Comparison of ENCODE assay signal across 8 cellular contexts in the genomic region with DNA sequence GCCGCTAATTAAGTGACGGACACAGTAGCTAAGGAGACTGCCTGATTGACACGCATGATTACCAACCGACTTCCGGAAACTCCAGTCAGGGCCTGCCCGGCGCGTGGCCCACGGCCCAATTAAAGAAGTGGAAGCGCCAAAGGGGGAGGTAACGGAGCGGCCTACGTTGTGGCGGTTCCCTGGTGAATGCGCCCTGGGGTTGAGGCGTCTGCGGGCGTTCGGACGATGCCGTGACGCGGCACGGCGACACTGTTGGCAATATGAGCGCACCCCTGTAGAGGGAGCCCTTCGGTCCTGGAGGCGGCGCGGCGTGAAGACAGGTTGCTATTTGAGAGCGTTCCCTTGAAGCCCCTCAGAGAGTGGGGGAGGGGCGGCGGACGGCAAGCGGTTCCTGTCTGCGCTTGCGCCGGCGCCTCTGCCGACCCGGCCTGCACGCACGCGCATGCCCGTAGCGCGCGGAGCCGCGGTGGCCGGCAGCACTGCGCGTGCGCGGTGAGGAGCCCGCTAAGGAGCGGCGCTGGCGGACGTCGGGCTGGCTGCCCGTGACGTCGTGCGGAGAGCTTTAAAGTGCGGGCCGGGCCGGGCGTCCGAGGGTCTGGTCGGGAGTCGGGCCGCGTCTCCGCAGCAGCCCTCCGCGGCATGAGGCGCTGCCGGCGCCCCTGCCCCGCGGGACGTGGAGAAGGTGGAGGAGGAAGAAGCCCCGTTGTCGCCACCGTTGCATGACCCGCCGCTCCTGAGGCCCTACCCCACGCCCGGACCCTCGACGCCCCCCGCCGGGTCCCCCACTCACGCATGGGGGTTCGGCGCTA. TPM values are rescaled to one million over a fixed set of nuclear protein-coding genes. Genes with fewer than 3 reads are reported as not detected.
A peak's percentile ranks its signal among the peaks of the same experiment; 100 is the strongest.
DNase-seq lines count a peak whose midpoint lies in the region; ATAC-seq, FAIRE-seq and TF ChIP-seq lines count a peak whose summit lies in the region.

A gene (plus strand): TSS at position 495 of the 809 bp plus-strand sequence. CDS start 416 bp downstream, outside the sequence.

- DNase-seq in DMS 273 treated with DMSO at 0.1 percent for 48 hours (lab: John Stamatoyannopoulos, UW) (peak; percentile 96), HuH-7 (ENCODE audit: low spot score) (peak; percentile 99)
- DNase-seq in activated CD8-positive, alpha-beta memory T cell treated with anti-CD3 and anti-CD28 coated beads, Interleukin-2, amount 50 U/mL, for 4 hours, result peak; percentile 98
- DNase-seq in stimulated activated CD8-positive, alpha-beta memory T cell treated with anti-CD3 and anti-CD28 coated beads, Interleukin-15, amount 100 ng/mL, for 4 hours (ENCODE audit: low read depth in 2 of 2), result peak; percentile 95 to 96

- ATAC-seq in GM21515 (IDR thresholded peaks at IDR 0.05; ENCODE audit: unreplicated experiment), result peak; percentile 67

- peak within 1 kb of the TSS; percentile 90 for H3K4me2 ChIP-seq in OCI-LY1 (ENCODE audit: low read length)

- peak; percentile 94 for FAIRE-seq in endometrium (lab: Jason Lieb, UNC)

- 0 out of 2 replicates have a peak within 1 kb of the TSS, but pooled peaks have one; percentile 16 for H2AFZ ChIP-seq in OCI-LY1 (ENCODE audit: low read length)

- H3K4me1 ChIP-seq in OCI-LY1 (ENCODE audit: insufficient read depth, low read length, severe bottlenecking), result peaks cover 48% of the 10 kb centered on the region
- peaks cover 21% of the 10 kb centered on the region for H3K4me1 ChIP-seq in mesodermal cell (ENCODE audit: control insufficient read depth, insufficient read depth, low read length, poor library complexity, severe bottlenecking)

- no peaks in the 10 kb centered on the region for H3K27me3 ChIP-seq in OCI-LY1 (ENCODE audit: insufficient read depth, low read length)

- peak within 1 kb of the TSS; percentile 86 for H3K9ac ChIP-seq in OCI-LY1 (ENCODE audit: low read length)

- no peaks in the 10 kb centered on the region for H3K9me2 ChIP-seq in OCI-LY1 (ENCODE audit: low read depth, low read length)

- H3K27ac ChIP-seq in OCI-LY1 (ENCODE audit: low read depth, low read length, poor library complexity, severe bottlenecking), result peak within 1 kb of the TSS; percentile 90
- peak within 1 kb of the TSS; percentile 99 for H3K27ac ChIP-seq in mesodermal cell (ENCODE audit: low read depth, low read length, severe bottlenecking)

- 0% methylated on average over 55 to 59 of the region's 98 CpGs for whole genome bisulfite sequencing in mesodermal cell (ENCODE audit: insufficient coverage in 2 of 2), 2 experiments

- H3K36me3 ChIP-seq in OCI-LY1 (ENCODE audit: insufficient read depth, low read length), result peaks cover 27% of the 10 kb centered on the region; the same call in 1 of the 2 replicates
- peaks cover 31% of the 10 kb centered on the region for H3K36me3 ChIP-seq in mesodermal cell (ENCODE audit: control insufficient read depth, insufficient read depth, low read length)

- H3K79me2 ChIP-seq in OCI-LY1 (ENCODE audit: insufficient read depth, low read length), result peaks cover 40% of the 10 kb centered on the region

- no peaks in the 10 kb centered on the region for H4K20me1 ChIP-seq in OCI-LY1 (ENCODE audit: insufficient read depth, low read length)

- H3K4me3 ChIP-seq in OCI-LY1 (ENCODE audit: low read depth, low read length, poor library complexity, severe bottlenecking), result peak within 1 kb of the TSS; percentile 69
- H3K4me3 ChIP-seq in mesodermal cell (ENCODE audit: extremely low read depth, insufficient read depth, low read length, poor library complexity, severe bottlenecking), result peak within 1 kb of the TSS; percentile 80

- peak; percentile 30; the same call in 1 of the 2 replicates for TF ChIP-seq CTCF in OCI-LY1 (IDR thresholded peaks at IDR 0.05; ENCODE audit: low read length)

- H3F3A ChIP-seq in OCI-LY1 (ENCODE audit: insufficient read depth, low read length), result no peaks in the 10 kb centered on the region

- H3K9me3 ChIP-seq in OCI-LY1 (ENCODE audit: low read length), result no peaks in the 10 kb centered on the region
- no peaks in the 10 kb centered on the region for H3K9me3 ChIP-seq in mesodermal cell (ENCODE audit: control insufficient read depth, low read length)

RNA-seq across cellular contexts. Expression of the gene that starts here (rescaled TPM):
- polyA plus RNA-seq in mesodermal cell (2013, experiment 1 of 2), result 43.3 TPM
- 39.0 TPM for polyA plus RNA-seq in mesodermal cell (2013, experiment 2 of 2)

Comparison
In these comparisons a context has a peak if more than half of its experiments do, and no peak if none do; other contexts are left out.
1. Peak in every context shown above with its lines: DNase-seq, ATAC-seq, H3K4me3 ChIP-seq and H3K27ac ChIP-seq.